In the genomic region with DNA sequence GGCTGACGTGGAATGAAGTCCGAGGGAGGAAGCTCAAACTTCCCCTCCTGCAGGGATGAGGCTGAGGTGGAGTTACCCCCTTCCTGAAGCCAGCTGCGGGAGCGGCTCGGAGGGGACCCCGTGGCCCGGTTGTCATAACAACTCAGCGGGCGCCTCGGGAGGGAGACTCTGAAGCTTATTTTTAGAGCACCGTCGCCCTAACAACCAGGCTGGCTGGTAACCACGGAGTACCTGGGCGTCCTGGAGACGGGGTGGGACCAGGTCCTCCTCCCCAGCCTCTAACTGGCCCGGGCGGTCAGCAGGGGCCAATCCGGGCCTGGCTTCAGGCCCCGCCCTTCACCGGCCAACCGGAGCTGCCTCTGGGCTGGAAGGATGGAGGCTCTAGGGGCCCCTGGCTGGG, we compare ENCODE assay signal across 11 cellular contexts. TPM values are rescaled to one million over a fixed set of nuclear protein-coding genes. Genes with fewer than 3 reads are reported as not detected.
A peak's percentile ranks its signal among the peaks of the same experiment; 100 is the strongest.
DNase-seq lines count a peak whose midpoint lies in the region; ATAC-seq, FAIRE-seq and TF ChIP-seq lines count a peak whose summit lies in the region.
"Had no signal": no experiment of that assay in that cellular context is flagged by ENCODE, and none has a peak within 500 bp of the region (broad histone marks: within the 10 kb centered on the region; RNA-seq: fewer than 3 reads in every experiment).

No MANE protein-coding gene starts in this region.

- no peak for TF ChIP-seq CTCF in vagina (IDR thresholded peaks at IDR 0.05)

- H3K4me1 ChIP-seq in vagina, result no peaks in the 10 kb centered on the region

- no peak for ATAC-seq in HG03045 (IDR thresholded peaks at IDR 0.05; ENCODE audit: unreplicated experiment)

- DNase-seq in DMS153 treated with DMSO at 0.1 percent for 48 hours (lab: John Stamatoyannopoulos, UW; ENCODE audit: unreplicated experiment) (peak; percentile 30), NCI-H187 treated with DMSO at 0.1 percent for 48 hours (lab: John Stamatoyannopoulos, UW) (peak; percentile 31), cerebellum (ENCODE audit: low spot score) (peak; percentile 93), midbrain (lab: John Stamatoyannopoulos, UW) (peak; percentile 21), urothelium cell line (ENCODE audit: low spot score) (no peak), vagina (ENCODE audit: extremely low spot score in 2 of 2) (no peak)
- no peak for DNase-seq in activated CD4-positive, alpha-beta T cell treated with anti-CD3 and anti-CD28 coated beads for 48 hours
- DNase-seq: Calu3; effector memory CD4-positive, alpha-beta T cell had no signal

- no peak overlapping the region for H3K27ac ChIP-seq in vagina

- H3K4me3 ChIP-seq in vagina, result no peak overlapping the region

- no peaks in the 10 kb centered on the region for H3K9me3 ChIP-seq in vagina

- FAIRE-seq in urothelium cell line (lab: Jason Lieb, UNC), result no peak

- TF ChIP-seq POLR2A in vagina (IDR thresholded peaks at IDR 0.05), result no peak

- no peaks in the 10 kb centered on the region for H3K27me3 ChIP-seq in vagina

- intact Hi-C loops in vagina (cut with DNase I), result no loop called here

- no peaks in the 10 kb centered on the region for H3K36me3 ChIP-seq in vagina

RNA-seq across cellular contexts. Expression of gene NECAB2, which starts 27.7 kb away (rescaled TPM):
- 15.4 TPM for total RNA-seq in cerebellum
- not detected for total RNA-seq in vagina
- total RNA-seq: OCI-LY7 had no signal

RNA-seq across cellular contexts. Expression of gene OSGIN1, which starts 42.7 kb away (rescaled TPM):
- total RNA-seq in cerebellum (not detected), vagina (6.4 TPM)

RNA-seq across cellular contexts. Expression of gene SLC38A8, which starts 46.8 kb away (rescaled TPM):
- 0.45 TPM for total RNA-seq in cerebellum
- not detected for total RNA-seq in vagina
- total RNA-seq: Calu3, OCI-LY7 had no signal

Comparison
In these comparisons a context has a peak if more than half of its experiments do, and no peak if none do; other contexts are left out.
1. DNase-seq: peak in DMS153 treated with DMSO at 0.1 percent for 48 hours (single experiment), NCI-H187 treated with DMSO at 0.1 percent for 48 hours (single experiment), cerebellum (single experiment) and midbrain (single experiment); none in urothelium cell line (single experiment), vagina (0 of 2) and activated CD4-positive, alpha-beta T cell treated with anti-CD3 and anti-CD28 coated beads for 48 hours (single experiment).
2. RNA of gene NECAB2, which starts 27.7 kb away (total RNA-seq): 15.4 TPM in cerebellum (single experiment); not detected in vagina (single experiment); every median in the first group is over 10 times any median in the second.